18 cellular contexts compared by ENCODE assay signal in the genomic region with DNA sequence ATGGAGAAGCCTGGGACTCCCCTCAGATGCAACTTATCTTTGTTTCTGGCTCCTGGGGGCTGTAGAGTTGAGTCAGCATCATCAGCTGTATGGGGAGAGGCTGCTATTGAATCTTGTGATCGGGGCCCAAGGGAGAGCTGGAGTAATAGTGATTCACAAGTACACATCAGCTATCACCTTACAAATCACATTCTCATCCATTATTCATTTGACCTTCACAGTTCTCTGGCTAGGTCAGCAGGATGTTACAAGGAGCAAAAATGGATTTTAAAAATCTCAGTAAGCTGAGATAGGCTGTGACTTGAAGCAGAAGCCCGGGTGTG.
DNase-seq lines count a peak whose midpoint lies in the region; ATAC-seq, FAIRE-seq and TF ChIP-seq lines count a peak whose summit lies in the region.
"Had no signal": no experiment of that assay in that cellular context is flagged by ENCODE, and none has a peak within 500 bp of the region (broad histone marks: within the 10 kb centered on the region; RNA-seq: fewer than 3 reads in every experiment).

No MANE protein-coding gene starts in this region.

- H3K4me1 ChIP-seq in adrenal gland (replicated peaks in 1 of 2) = peaks cover 9 to 10% of the 10 kb centered on the region in 2 donors
- peaks cover 11 to 13% of the 10 kb centered on the region in 2 donors for H3K4me1 ChIP-seq in thyroid gland

- H3K27me3 ChIP-seq in adrenal gland = peaks cover 3% of the 10 kb centered on the region
- H3K27me3 ChIP-seq in thyroid gland = no peaks in the 10 kb centered on the region
- H3K27me3 ChIP-seq: ovary, testis had no signal

- 36 to 61% (median 39%) methylated on average over 2 of the region's 2 CpGs for WGBS in adrenal gland, 4 donors
- WGBS in thyroid gland, 2 donors = 81 to 91% methylated on average over 2 of the region's 2 CpGs

- ATAC-seq in HG02981 (IDR thresholded peaks at IDR 0.05; ENCODE audit: unreplicated experiment) = no peak
- ATAC-seq: activated naive CD4-positive, alpha-beta T cell treated with anti-CD3 and anti-CD28 coated beads, Interleukin-2, amount 50 U/mL, for 72 hours; esophagus mucosa had no signal

- no peaks in the 10 kb centered on the region for H3K9me3 ChIP-seq in adrenal gland (replicated peaks in 1 of 3)
- H3K9me3 ChIP-seq in thyroid gland = no peaks in the 10 kb centered on the region
- H3K9me3 ChIP-seq: ovary, testis had no signal

- H3K27ac ChIP-seq in adrenal gland (no peak overlapping the region), thyroid gland (no peak overlapping the region)
- H3K27ac ChIP-seq: HL-60, ovary, testis had no signal

- DNase-seq in A172 (ENCODE audit: low spot score) (peak; percentile 40), H54 (ENCODE audit: insufficient read length, low spot score) (no peak), adrenal gland (peak in 5 of 7 donors; percentile 19 to 52 (median 40)), iris pigment epithelial cell (ENCODE audit: low read depth) (peak; percentile 60), retina (no peak), thyroid gland (no peak), GM20000 (ENCODE audit: low spot score) (no peak)
- DNase-seq: activated CD8-positive, alpha-beta memory T cell treated with anti-CD3 and anti-CD28 coated beads, Interleukin-2, amount 50 U/mL, for 48 hours; AML-193; DMS53; MM.1S; NCI-H226; ovary; testis had no signal

- no peak for TF ChIP-seq POLR2A in H54 (IDR thresholded peaks at IDR 0.05; ENCODE audit: low read depth, low read length)
- no peak for TF ChIP-seq POLR2A in adrenal gland (IDR thresholded peaks at IDR 0.05)
- no peak for TF ChIP-seq POLR2A in thyroid gland (IDR thresholded peaks at IDR 0.05)

- H3K4me3 ChIP-seq in adrenal gland (no peak overlapping the region), thyroid gland (replicated peaks in 1 of 3) (no peak overlapping the region)
- H3K4me3 ChIP-seq: ovary, testis had no signal

- no peak for TF ChIP-seq CTCF in adrenal gland (IDR thresholded peaks at IDR 0.05)
- no peak for TF ChIP-seq CTCF in thyroid gland (IDR thresholded peaks at IDR 0.05)
- no peak for TF ChIP-seq CTCF in GM20000 (IDR thresholded peaks at IDR 0.05; ENCODE audit: extremely low read depth, missing control alignments)

- intact Hi-C loops in adrenal gland (cut with DNase I) (no loop called here), thyroid gland (cut with DNase I) (no loop called here)

- FAIRE-seq in H54 (lab: Jason Lieb, UNC) = peak; percentile 6

- H3K36me3 ChIP-seq in adrenal gland (replicated peaks in 1 of 2) = no peaks in the 10 kb centered on the region
- H3K36me3 ChIP-seq in thyroid gland = no peaks in the 10 kb centered on the region
- H3K36me3 ChIP-seq: ovary had no signal

Comparison
In these comparisons a context has a peak if more than half of its experiments do, and no peak if none do; other contexts are left out.
1. DNase-seq: peak in A172 (single experiment), adrenal gland (5 of 7) and iris pigment epithelial cell (single experiment); none in H54 (single experiment), retina (single experiment), thyroid gland (0 of 2) and GM20000 (single experiment).